Comparison of ENCODE assay signal across 4 cellular contexts in genomic region chr12:6160049-6160649, GRCh38. TPM values are rescaled to one million over a fixed set of nuclear protein-coding genes. Genes with fewer than 3 reads are reported as not detected.
"Had no signal": no experiment of that assay in that cellular context is flagged by ENCODE, and none has a peak within 500 bp of the region (broad histone marks: within the 10 kb centered on the region; RNA-seq: fewer than 3 reads in every experiment).

No MANE protein-coding gene starts in this region.

RNA-seq across cellular contexts. Expression of gene VWF, which starts 35.7 kb away (rescaled TPM):
- total RNA-seq: activated CD4-positive, alpha-beta T cell treated with anti-CD3 and anti-CD28 coated beads, Interleukin-2, amount 10 ng/mL, durations not matched to agents 7 days and 5 days; activated CD8-positive, alpha-beta T cell treated with anti-CD3 and anti-CD28 coated beads, Interleukin-2, amount 10 ng/mL, durations not matched to agents 7 days and 5 days; activated naive CD4-positive, alpha-beta T cell treated with anti-CD3 and anti-CD28 coated beads for 36 hours; PC-3 had no signal
